ENCODE assay signal across 1 cellular context in the genomic region with DNA sequence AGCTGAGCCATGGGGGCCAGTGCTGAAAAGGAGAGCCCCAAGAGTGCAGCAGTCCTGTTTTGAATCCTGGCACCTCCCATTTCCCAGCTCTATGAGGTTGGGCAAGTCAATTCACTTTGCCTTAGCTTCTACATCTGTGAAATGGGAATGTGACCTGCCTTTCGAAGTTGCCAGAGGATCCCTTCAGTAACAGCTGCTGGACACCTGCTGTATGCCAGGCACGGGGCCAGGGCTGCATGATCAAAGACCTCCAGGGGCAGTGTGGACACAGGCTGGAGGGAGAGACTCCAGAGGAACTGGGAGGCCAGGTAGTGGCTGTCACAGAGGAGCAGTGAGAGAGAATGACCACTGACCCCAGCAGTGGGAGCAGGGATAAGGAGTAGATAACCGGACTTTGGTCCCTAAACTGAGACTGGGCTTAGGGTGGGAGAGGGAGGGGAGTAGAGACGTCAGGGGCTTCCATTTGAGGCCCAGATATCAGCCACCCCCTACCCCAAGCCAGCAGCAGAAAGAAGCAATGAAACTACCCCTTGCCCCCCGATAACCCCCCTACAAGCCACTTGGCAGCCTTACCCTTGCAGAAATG.
TF ChIP-seq lines count a peak whose summit lies in the region.

No MANE protein-coding gene starts in this region.

TF ChIP-seq in HepG2, 621 proteins besides CTCF, POLR2A, EP300 and RAD21 (continued from another document):
- TF ChIP-seq, protein P1, sequence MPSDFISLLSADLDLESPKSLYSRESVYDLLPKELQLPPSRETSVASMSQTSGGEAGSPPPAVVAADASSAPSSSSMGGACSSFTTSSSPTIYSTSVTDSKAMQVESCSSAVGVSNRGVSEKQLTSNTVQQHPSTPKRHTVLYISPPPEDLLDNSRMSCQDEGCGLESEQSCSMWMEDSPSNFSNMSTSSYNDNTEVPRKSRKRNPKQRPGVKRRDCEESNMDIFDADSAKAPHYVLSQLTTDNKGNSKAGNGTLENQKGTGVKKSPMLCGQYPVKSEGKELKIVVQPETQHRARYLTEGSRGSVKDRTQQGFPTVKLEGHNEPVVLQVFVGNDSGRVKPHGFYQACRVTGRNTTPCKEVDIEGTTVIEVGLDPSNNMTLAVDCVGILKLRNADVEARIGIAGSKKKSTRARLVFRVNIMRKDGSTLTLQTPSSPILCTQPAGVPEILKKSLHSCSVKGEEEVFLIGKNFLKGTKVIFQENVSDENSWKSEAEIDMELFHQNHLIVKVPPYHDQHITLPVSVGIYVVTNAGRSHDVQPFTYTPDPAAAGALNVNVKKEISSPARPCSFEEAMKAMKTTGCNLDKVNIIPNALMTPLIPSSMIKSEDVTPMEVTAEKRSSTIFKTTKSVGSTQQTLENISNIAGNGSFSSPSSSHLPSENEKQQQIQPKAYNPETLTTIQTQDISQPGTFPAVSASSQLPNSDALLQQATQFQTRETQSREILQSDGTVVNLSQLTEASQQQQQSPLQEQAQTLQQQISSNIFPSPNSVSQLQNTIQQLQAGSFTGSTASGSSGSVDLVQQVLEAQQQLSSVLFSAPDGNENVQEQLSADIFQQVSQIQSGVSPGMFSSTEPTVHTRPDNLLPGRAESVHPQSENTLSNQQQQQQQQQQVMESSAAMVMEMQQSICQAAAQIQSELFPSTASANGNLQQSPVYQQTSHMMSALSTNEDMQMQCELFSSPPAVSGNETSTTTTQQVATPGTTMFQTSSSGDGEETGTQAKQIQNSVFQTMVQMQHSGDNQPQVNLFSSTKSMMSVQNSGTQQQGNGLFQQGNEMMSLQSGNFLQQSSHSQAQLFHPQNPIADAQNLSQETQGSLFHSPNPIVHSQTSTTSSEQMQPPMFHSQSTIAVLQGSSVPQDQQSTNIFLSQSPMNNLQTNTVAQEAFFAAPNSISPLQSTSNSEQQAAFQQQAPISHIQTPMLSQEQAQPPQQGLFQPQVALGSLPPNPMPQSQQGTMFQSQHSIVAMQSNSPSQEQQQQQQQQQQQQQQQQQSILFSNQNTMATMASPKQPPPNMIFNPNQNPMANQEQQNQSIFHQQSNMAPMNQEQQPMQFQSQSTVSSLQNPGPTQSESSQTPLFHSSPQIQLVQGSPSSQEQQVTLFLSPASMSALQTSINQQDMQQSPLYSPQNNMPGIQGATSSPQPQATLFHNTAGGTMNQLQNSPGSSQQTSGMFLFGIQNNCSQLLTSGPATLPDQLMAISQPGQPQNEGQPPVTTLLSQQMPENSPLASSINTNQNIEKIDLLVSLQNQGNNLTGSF (CRISPR knock-in tag; IDR thresholded peaks at IDR 0.05): no peak
- no peak for TF ChIP-seq REL (CRISPR knock-in tag; conservative IDR thresholded peaks at IDR 0.05)
- no peak for TF ChIP-seq MTF1 (CRISPR knock-in tag; IDR thresholded peaks at IDR 0.05)
- 0 out of 2 replicates have a peak, but pooled peaks have one; percentile 17 for TF ChIP-seq RXRA (CRISPR knock-in tag; IDR thresholded peaks at IDR 0.05)
- no peak for TF ChIP-seq ISL2 (CRISPR knock-in tag; IDR thresholded peaks at IDR 0.05)
- TF ChIP-seq ADNP (CRISPR knock-in tag; IDR thresholded peaks at IDR 0.05): 0 out of 2 replicates have a peak, but pooled peaks have one; percentile 47
- TF ChIP-seq ATF7 (IDR thresholded peaks at IDR 0.05): no peak
- TF ChIP-seq ATF7 (CRISPR knock-in tag; IDR thresholded peaks at IDR 0.05): no peak
- no peak for TF ChIP-seq ZNF207 (IDR thresholded peaks at IDR 0.05; ENCODE audit: borderline replicate concordance)
- TF ChIP-seq, protein P2, sequence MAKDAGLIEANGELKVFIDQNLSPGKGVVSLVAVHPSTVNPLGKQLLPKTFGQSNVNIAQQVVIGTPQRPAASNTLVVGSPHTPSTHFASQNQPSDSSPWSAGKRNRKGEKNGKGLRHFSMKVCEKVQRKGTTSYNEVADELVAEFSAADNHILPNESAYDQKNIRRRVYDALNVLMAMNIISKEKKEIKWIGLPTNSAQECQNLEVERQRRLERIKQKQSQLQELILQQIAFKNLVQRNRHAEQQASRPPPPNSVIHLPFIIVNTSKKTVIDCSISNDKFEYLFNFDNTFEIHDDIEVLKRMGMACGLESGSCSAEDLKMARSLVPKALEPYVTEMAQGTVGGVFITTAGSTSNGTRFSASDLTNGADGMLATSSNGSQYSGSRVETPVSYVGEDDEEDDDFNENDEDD (CRISPR knock-in tag; IDR thresholded peaks at IDR 0.05; ENCODE audit: borderline replicate concordance): peak; percentile 29; the same call in 1 of the 2 replicates
- TF ChIP-seq, protein P3, sequence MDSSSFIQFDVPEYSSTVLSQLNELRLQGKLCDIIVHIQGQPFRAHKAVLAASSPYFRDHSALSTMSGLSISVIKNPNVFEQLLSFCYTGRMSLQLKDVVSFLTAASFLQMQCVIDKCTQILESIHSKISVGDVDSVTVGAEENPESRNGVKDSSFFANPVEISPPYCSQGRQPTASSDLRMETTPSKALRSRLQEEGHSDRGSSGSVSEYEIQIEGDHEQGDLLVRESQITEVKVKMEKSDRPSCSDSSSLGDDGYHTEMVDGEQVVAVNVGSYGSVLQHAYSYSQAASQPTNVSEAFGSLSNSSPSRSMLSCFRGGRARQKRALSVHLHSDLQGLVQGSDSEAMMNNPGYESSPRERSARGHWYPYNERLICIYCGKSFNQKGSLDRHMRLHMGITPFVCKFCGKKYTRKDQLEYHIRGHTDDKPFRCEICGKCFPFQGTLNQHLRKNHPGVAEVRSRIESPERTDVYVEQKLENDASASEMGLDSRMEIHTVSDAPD (CRISPR knock-in tag; IDR thresholded peaks at IDR 0.05): no peak
- TF ChIP-seq, protein P4, sequence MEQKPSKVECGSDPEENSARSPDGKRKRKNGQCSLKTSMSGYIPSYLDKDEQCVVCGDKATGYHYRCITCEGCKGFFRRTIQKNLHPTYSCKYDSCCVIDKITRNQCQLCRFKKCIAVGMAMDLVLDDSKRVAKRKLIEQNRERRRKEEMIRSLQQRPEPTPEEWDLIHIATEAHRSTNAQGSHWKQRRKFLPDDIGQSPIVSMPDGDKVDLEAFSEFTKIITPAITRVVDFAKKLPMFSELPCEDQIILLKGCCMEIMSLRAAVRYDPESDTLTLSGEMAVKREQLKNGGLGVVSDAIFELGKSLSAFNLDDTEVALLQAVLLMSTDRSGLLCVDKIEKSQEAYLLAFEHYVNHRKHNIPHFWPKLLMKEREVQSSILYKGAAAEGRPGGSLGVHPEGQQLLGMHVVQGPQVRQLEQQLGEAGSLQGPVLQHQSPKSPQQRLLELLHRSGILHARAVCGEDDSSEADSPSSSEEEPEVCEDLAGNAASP (CRISPR knock-in tag; IDR thresholded peaks at IDR 0.05; ENCODE audit: borderline replicate concordance): peak; percentile 24; the same call in 1 of the 2 replicates
- TF ChIP-seq, protein P5, sequence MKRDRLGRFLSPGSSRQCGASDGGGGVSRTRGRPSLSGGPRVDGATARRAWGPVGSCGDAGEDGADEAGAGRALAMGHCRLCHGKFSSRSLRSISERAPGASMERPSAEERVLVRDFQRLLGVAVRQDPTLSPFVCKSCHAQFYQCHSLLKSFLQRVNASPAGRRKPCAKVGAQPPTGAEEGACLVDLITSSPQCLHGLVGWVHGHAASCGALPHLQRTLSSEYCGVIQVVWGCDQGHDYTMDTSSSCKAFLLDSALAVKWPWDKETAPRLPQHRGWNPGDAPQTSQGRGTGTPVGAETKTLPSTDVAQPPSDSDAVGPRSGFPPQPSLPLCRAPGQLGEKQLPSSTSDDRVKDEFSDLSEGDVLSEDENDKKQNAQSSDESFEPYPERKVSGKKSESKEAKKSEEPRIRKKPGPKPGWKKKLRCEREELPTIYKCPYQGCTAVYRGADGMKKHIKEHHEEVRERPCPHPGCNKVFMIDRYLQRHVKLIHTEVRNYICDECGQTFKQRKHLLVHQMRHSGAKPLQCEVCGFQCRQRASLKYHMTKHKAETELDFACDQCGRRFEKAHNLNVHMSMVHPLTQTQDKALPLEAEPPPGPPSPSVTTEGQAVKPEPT (CRISPR knock-in tag; IDR thresholded peaks at IDR 0.05; ENCODE audit: low read depth): no peak
- TF ChIP-seq, protein P6, sequence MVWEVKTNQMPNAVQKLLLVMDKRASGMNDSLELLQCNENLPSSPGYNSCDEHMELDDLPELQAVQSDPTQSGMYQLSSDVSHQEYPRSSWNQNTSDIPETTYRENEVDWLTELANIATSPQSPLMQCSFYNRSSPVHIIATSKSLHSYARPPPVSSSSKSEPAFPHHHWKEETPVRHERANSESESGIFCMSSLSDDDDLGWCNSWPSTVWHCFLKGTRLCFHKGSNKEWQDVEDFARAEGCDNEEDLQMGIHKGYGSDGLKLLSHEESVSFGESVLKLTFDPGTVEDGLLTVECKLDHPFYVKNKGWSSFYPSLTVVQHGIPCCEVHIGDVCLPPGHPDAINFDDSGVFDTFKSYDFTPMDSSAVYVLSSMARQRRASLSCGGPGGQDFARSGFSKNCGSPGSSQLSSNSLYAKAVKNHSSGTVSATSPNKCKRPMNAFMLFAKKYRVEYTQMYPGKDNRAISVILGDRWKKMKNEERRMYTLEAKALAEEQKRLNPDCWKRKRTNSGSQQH (CRISPR knock-in tag; IDR thresholded peaks at IDR 0.05; ENCODE audit: low read depth): no peak
- TF ChIP-seq BRCA1 (CRISPR knock-in tag; IDR thresholded peaks at IDR 0.05): no peak
- TF ChIP-seq, protein P7, sequence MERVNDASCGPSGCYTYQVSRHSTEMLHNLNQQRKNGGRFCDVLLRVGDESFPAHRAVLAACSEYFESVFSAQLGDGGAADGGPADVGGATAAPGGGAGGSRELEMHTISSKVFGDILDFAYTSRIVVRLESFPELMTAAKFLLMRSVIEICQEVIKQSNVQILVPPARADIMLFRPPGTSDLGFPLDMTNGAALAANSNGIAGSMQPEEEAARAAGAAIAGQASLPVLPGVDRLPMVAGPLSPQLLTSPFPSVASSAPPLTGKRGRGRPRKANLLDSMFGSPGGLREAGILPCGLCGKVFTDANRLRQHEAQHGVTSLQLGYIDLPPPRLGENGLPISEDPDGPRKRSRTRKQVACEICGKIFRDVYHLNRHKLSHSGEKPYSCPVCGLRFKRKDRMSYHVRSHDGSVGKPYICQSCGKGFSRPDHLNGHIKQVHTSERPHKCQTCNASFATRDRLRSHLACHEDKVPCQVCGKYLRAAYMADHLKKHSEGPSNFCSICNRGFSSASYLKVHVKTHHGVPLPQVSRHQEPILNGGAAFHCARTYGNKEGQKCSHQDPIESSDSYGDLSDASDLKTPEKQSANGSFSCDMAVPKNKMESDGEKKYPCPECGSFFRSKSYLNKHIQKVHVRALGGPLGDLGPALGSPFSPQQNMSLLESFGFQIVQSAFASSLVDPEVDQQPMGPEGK (CRISPR knock-in tag; IDR thresholded peaks at IDR 0.05): 0 out of 2 replicates have a peak, but pooled peaks have one; percentile 11
- TF ChIP-seq HOXA3 (CRISPR knock-in tag; IDR thresholded peaks at IDR 0.05): no peak
- TF ChIP-seq SYNCRIP (IDR thresholded peaks at IDR 0.05; ENCODE audit: insufficient read depth, low read depth, low read length): no peak
- no peak for TF ChIP-seq ZNF160 (CRISPR knock-in tag; IDR thresholded peaks at IDR 0.05)
- TF ChIP-seq KDM5B (CRISPR knock-in tag; IDR thresholded peaks at IDR 0.05; ENCODE audit: borderline replicate concordance): no peak
- TF ChIP-seq, protein P8, sequence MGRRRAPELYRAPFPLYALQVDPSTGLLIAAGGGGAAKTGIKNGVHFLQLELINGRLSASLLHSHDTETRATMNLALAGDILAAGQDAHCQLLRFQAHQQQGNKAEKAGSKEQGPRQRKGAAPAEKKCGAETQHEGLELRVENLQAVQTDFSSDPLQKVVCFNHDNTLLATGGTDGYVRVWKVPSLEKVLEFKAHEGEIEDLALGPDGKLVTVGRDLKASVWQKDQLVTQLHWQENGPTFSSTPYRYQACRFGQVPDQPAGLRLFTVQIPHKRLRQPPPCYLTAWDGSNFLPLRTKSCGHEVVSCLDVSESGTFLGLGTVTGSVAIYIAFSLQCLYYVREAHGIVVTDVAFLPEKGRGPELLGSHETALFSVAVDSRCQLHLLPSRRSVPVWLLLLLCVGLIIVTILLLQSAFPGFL (CRISPR knock-in tag; IDR thresholded peaks at IDR 0.05): no peak
- no peak for TF ChIP-seq ZBTB8A (CRISPR knock-in tag; IDR thresholded peaks at IDR 0.05; ENCODE audit: borderline replicate concordance, low read depth)
- TF ChIP-seq, protein P9, sequence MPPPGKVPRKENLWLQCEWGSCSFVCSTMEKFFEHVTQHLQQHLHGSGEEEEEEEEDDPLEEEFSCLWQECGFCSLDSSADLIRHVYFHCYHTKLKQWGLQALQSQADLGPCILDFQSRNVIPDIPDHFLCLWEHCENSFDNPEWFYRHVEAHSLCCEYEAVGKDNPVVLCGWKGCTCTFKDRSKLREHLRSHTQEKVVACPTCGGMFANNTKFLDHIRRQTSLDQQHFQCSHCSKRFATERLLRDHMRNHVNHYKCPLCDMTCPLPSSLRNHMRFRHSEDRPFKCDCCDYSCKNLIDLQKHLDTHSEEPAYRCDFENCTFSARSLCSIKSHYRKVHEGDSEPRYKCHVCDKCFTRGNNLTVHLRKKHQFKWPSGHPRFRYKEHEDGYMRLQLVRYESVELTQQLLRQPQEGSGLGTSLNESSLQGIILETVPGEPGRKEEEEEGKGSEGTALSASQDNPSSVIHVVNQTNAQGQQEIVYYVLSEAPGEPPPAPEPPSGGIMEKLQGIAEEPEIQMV (CRISPR knock-in tag; IDR thresholded peaks at IDR 0.05; ENCODE audit: low read depth): no peak
- TF ChIP-seq SOX13 (IDR thresholded peaks at IDR 0.05): no peak
- no peak for TF ChIP-seq SOX13 (CRISPR knock-in tag; conservative IDR thresholded peaks at IDR 0.05 in 1 of 2, IDR thresholded peaks at IDR 0.05 in 1 of 2)
- no peak for TF ChIP-seq NFE2L2 (IDR thresholded peaks at IDR 0.05; ENCODE audit: low read length)
- no peak for TF ChIP-seq RNF2 (conservative IDR thresholded peaks at IDR 0.05; ENCODE audit: low read depth)
- TF ChIP-seq ZNF605 (CRISPR knock-in tag; IDR thresholded peaks at IDR 0.05): 0 out of 2 replicates have a peak, but pooled peaks have one; percentile 5
TF ChIP-seq in HepG2: peak in this region for 43.
